Comparison of ENCODE assay signal across 7 cellular contexts in genomic region chr9:129697111-129697955, GRCh38. TPM values are rescaled to one million over a fixed set of nuclear protein-coding genes. Genes with fewer than 3 reads are reported as not detected.
A peak's percentile ranks its signal among the peaks of the same experiment; 100 is the strongest.
DNase-seq lines count a peak whose midpoint lies in the region; ATAC-seq and TF ChIP-seq lines count a peak whose summit lies in the region.

No MANE protein-coding gene starts in this region.

- no peak for TF ChIP-seq CTCF in neural progenitor cell (IDR thresholded peaks at IDR 0.05)
- TF ChIP-seq CTCF in type B pancreatic cell (conservative IDR thresholded peaks at IDR 0.05), result no peak

- H3K36me3 Mint-ChIP-seq in neural progenitor cell (no peaks in the 10 kb centered on the region), type B pancreatic cell (no peaks in the 10 kb centered on the region)

- in situ Hi-C loops in KBM-7 (cut with MboI; ENCODE audit: low pct_unique_long_range_greater_than_20kb, low sequenced_read_pairs), result no loop called here

- H3K9me3 Mint-ChIP-seq in neural progenitor cell (no peaks in the 10 kb centered on the region), type B pancreatic cell (no peaks in the 10 kb centered on the region)

- H3K4me3 Mint-ChIP-seq in neural progenitor cell, result peak overlapping the region; percentile 89
- peak overlapping the region; percentile 89 for H3K4me3 Mint-ChIP-seq in type B pancreatic cell

- no peaks in the 10 kb centered on the region for H4K20me1 ChIP-seq in neural progenitor cell (ENCODE audit: low read depth)

- H3F3A ChIP-seq in neural progenitor cell (ENCODE audit: low read depth), result peaks cover 7% of the 10 kb centered on the region

- H3K4me1 Mint-ChIP-seq in neural progenitor cell (peaks cover 14% of the 10 kb centered on the region), type B pancreatic cell (ENCODE audit: unreplicated experiment) (peaks cover 12% of the 10 kb centered on the region)

- no peak for ATAC-seq in GM21526 (IDR thresholded peaks at IDR 0.05; ENCODE audit: low FRiP score, unreplicated experiment)
- ATAC-seq in HG03196 (IDR thresholded peaks at IDR 0.05; ENCODE audit: unreplicated experiment), result no peak

- H3K27ac Mint-ChIP-seq in neural progenitor cell (no peak overlapping the region), type B pancreatic cell (peak overlapping the region; percentile 51)

- DNase-seq in KBM-7 (peak; percentile 15), neural progenitor cell (ENCODE audit: low spot score) (peak; percentile 85), type B pancreatic cell (ENCODE audit: extremely low spot score, unreplicated experiment) (no peak)
- peak; percentile 3 for DNase-seq in activated CD4-positive, alpha-beta T cell treated with anti-CD3 and anti-CD28 coated beads, Interleukin-2, amount 50 U/mL, for 1 hour

- H3K27me3 ChIP-seq in esophagus (ENCODE audit: control insufficient read depth in 1 of 2, insufficient read depth in 2 of 2, low read length in 2 of 2), result no peaks in the 10 kb centered on the region
- H3K27me3 ChIP-seq in neural progenitor cell, result peaks cover 49% of the 10 kb centered on the region

- H3K9me3 ChIP-seq in esophagus (ENCODE audit: control insufficient read depth in 2 of 2, insufficient read depth in 1 of 2, low read depth in 1 of 2, low read length in 1 of 2) (no peaks in the 10 kb centered on the region), neural progenitor cell (ENCODE audit: low read depth) (no peaks in the 10 kb centered on the region)

- H3K27ac ChIP-seq in esophagus (ENCODE audit: low read depth in 2 of 2, low read length in 1 of 2), result peak overlapping the region; percentile 77 to 80
- H3K27ac ChIP-seq in neural progenitor cell, result no peak overlapping the region

- no peaks in the 10 kb centered on the region for H3K36me3 ChIP-seq in esophagus (ENCODE audit: control insufficient read depth in 2 of 2, insufficient read depth in 2 of 2, low read length in 1 of 2)
- no peaks in the 10 kb centered on the region for H3K36me3 ChIP-seq in neural progenitor cell

- peaks cover 0 to 2% of the 10 kb centered on the region in 2 donors for H3K4me1 ChIP-seq in esophagus (ENCODE audit: control insufficient read depth in 2 of 2, insufficient read depth in 2 of 2, low read length in 1 of 2)
- peaks cover 10% of the 10 kb centered on the region for H3K4me1 ChIP-seq in neural progenitor cell

- H3K4me2 ChIP-seq in neural progenitor cell, result peak overlapping the region; percentile 86

- H3K27me3 Mint-ChIP-seq in neural progenitor cell (ENCODE audit: insufficient read depth, low read depth) (peaks cover 17% of the 10 kb centered on the region), type B pancreatic cell (peaks cover 41% of the 10 kb centered on the region)

- 1 to 2% methylated on average over 44 to 76 of the region's 76 CpGs for WGBS in esophagus, 2 donors

- H3K4me3 ChIP-seq in esophagus (ENCODE audit: low read depth in 1 of 2, low read length in 2 of 2) (peak overlapping the region; percentile 6 to 29), neural progenitor cell (peak overlapping the region; percentile 46)

- H3K79me2 ChIP-seq in neural progenitor cell (ENCODE audit: low read depth), result no peaks in the 10 kb centered on the region

- H2AFZ ChIP-seq in neural progenitor cell (replicated peaks), result peak overlapping the region; percentile 87

- no peak overlapping the region for H3K9ac ChIP-seq in neural progenitor cell

RNA-seq across cellular contexts. Expression of gene PRRX2, which starts 31.9 kb away (rescaled TPM):
- polyA plus RNA-seq in esophagus, result 1 to 10 TPM; 1.7 to 3.6 TPM
- total RNA-seq in neural progenitor cell (ENCODE audit: low replicate concordance) (1.5 and 5.2 TPM in 2 replicates), type B pancreatic cell (ENCODE audit: low replicate concordance) (0.50 and 20.8 TPM in 2 replicates)

RNA-seq across cellular contexts. Expression of gene ASB6, which starts 55.4 kb away (rescaled TPM):
- polyA plus RNA-seq in esophagus, result 10 to 100 TPM; 14.4 to 15.1 TPM
- 9.2 and 21.1 TPM in 2 replicates for total RNA-seq in neural progenitor cell (ENCODE audit: low replicate concordance)
- total RNA-seq in type B pancreatic cell (ENCODE audit: low replicate concordance), result 20.7 and 22.4 TPM in 2 replicates

RNA-seq across cellular contexts. Expression of gene PTGES, which starts 55.5 kb away (rescaled TPM):
- polyA plus RNA-seq in esophagus, result 10 to 100 TPM in 1 of 2 donors, 1 to 10 TPM in 1; 6.4 to 16.3 TPM
- total RNA-seq in neural progenitor cell (ENCODE audit: low replicate concordance), result 2.3 and 2.9 TPM in 2 replicates
- 29.1 and 67.1 TPM in 2 replicates for total RNA-seq in type B pancreatic cell (ENCODE audit: low replicate concordance)
